ENCODE assay signal across 8 cellular contexts in genomic region chr6:136793348-136793747, GRCh38. TPM values are rescaled to one million over a fixed set of nuclear protein-coding genes. Genes with fewer than 3 reads are reported as not detected.
DNase-seq lines count a peak whose midpoint lies in the region; ATAC-seq and TF ChIP-seq lines count a peak whose summit lies in the region.

No MANE protein-coding gene starts in this region.

- ATAC-seq in GM19452 (IDR thresholded peaks at IDR 0.05; ENCODE audit: unreplicated experiment) = no peak
- no peak for ATAC-seq in GM18498 (IDR thresholded peaks at IDR 0.05; ENCODE audit: unreplicated experiment)

- peak overlapping the region; percentile 97 for H3K27ac Mint-ChIP-seq in T-helper 1 cell treated with Interleukin-12 subunit alpha and Interleukin-12 subunit beta and Interleukin-4 antibody, amounts not matched to agents 30 μg/mL and 1 μg/mL, for 36 hours

- no peak for TF ChIP-seq CTCF in SU-DHL-6 (IDR thresholded peaks at IDR 0.05; ENCODE audit: insufficient read depth, low read length, poor library complexity, severe bottlenecking)
- no peak for TF ChIP-seq CTCF in foreskin fibroblast (IDR thresholded peaks at IDR 0.05; ENCODE audit: low read depth, low read length)
- peak in 1 of 7 experiments; percentile 24 for TF ChIP-seq CTCF in stomach (IDR thresholded peaks at IDR 0.05)

- H3K4me3 ChIP-seq in SU-DHL-6 (ENCODE audit: insufficient read depth, low read length, poor library complexity, severe bottlenecking) = peak overlapping the region; percentile 74
- peak overlapping the region; percentile 94 to 95 for H3K4me3 ChIP-seq in foreskin fibroblast (ENCODE audit: low read depth in 1 of 2, low read length in 2 of 2)
- peak overlapping the region; percentile 72 to 94 (median 90) for H3K4me3 ChIP-seq in stomach

- no peaks in the 10 kb centered on the region; the same call in 1 of the 2 replicates for H4K20me1 ChIP-seq in SU-DHL-6 (ENCODE audit: low read depth, low read length)

- H3K36me3 ChIP-seq in SU-DHL-6 (ENCODE audit: low read length) (no peaks in the 10 kb centered on the region), stomach (no peaks in the 10 kb centered on the region)

- no peaks in the 10 kb centered on the region for H3K27me3 ChIP-seq in SU-DHL-6 (ENCODE audit: low read length)
- no peaks in the 10 kb centered on the region for H3K27me3 ChIP-seq in stomach

- H3K27ac ChIP-seq in SU-DHL-6 (ENCODE audit: low read depth, low read length) (no peak overlapping the region), stomach (peak overlapping the region; percentile 96 to 99 (median 98))

- H3K27me3 Mint-ChIP-seq in T-helper 1 cell treated with Interleukin-12 subunit alpha and Interleukin-12 subunit beta and Interleukin-4 antibody, amounts not matched to agents 30 μg/mL and 1 μg/mL, for 36 hours (ENCODE audit: low read depth) = peaks cover 6% of the 10 kb centered on the region

- H2AFZ ChIP-seq in SU-DHL-6 (ENCODE audit: low read depth, low read length, severe bottlenecking) = peak overlapping the region; percentile 97

- peaks cover 21% of the 10 kb centered on the region for H3K4me1 Mint-ChIP-seq in T-helper 1 cell treated with Interleukin-12 subunit alpha and Interleukin-12 subunit beta and Interleukin-4 antibody, amounts not matched to agents 30 μg/mL and 1 μg/mL, for 36 hours (ENCODE audit: low read depth)

- H3K9ac ChIP-seq in SU-DHL-6 (ENCODE audit: low read length) = peak overlapping the region; percentile 73

- H3K9me3 ChIP-seq in SU-DHL-6 (ENCODE audit: insufficient read depth, low read length) = no peaks in the 10 kb centered on the region
- no peaks in the 10 kb centered on the region for H3K9me3 ChIP-seq in stomach

- peaks cover 22 to 34% (median 30%) of the 10 kb centered on the region in 4 donors for H3K4me1 ChIP-seq in stomach

- no peaks in the 10 kb centered on the region for H3K9me2 ChIP-seq in SU-DHL-6 (replicated peaks; ENCODE audit: insufficient read depth, low read length)

- H3K9me3 Mint-ChIP-seq in T-helper 1 cell treated with Interleukin-12 subunit alpha and Interleukin-12 subunit beta and Interleukin-4 antibody, amounts not matched to agents 30 μg/mL and 1 μg/mL, for 36 hours = no peaks in the 10 kb centered on the region

- H3F3A ChIP-seq in SU-DHL-6 (ENCODE audit: insufficient read depth) = peaks cover 13% of the 10 kb centered on the region; the same call in 1 of the 2 replicates

- intact Hi-C loops in stomach (cut with DNase I; ENCODE audit: low total_unique reads) = no loop called here

- DNase-seq in T-helper 1 cell (no peak), foreskin fibroblast (no peak), stomach (no peak), DMS 273 (lab: John Stamatoyannopoulos, UW; ENCODE audit: unreplicated experiment) (no peak)

- no peaks in the 10 kb centered on the region for H3K79me2 ChIP-seq in SU-DHL-6 (ENCODE audit: insufficient read depth, low read length)

- TF ChIP-seq EP300 in stomach (IDR thresholded peaks at IDR 0.05) = no peak

- TF ChIP-seq POLR2A in stomach (IDR thresholded peaks at IDR 0.05) = no peak

- WGBS in stomach, 5 donors = 15 to 24% (median 17%) methylated on average over 8 of the region's 8 CpGs

- H3K4me2 ChIP-seq in SU-DHL-6 (ENCODE audit: low read depth, low read length, poor library complexity, severe bottlenecking) = peak overlapping the region; percentile 66

- H3K4me3 Mint-ChIP-seq in T-helper 1 cell treated with Interleukin-12 subunit alpha and Interleukin-12 subunit beta and Interleukin-4 antibody, amounts not matched to agents 30 μg/mL and 1 μg/mL, for 36 hours = peak overlapping the region; percentile 97

- H3K36me3 Mint-ChIP-seq in T-helper 1 cell treated with Interleukin-12 subunit alpha and Interleukin-12 subunit beta and Interleukin-4 antibody, amounts not matched to agents 30 μg/mL and 1 μg/mL, for 36 hours (ENCODE audit: low read depth) = peaks cover 13% of the 10 kb centered on the region

RNA-seq across cellular contexts. Expression of gene MAP3K5, which starts 1.1 kb away (rescaled TPM):
- total RNA-seq in stomach = 10 to 100 TPM; 23.2 to 40.3 (median 24.5) TPM
- polyA plus RNA-seq in stomach = 10 to 100 TPM in 2 of 3 donors, 1 to 10 TPM in 1; 4.9 to 12.5 (median 12.4) TPM

RNA-seq across cellular contexts. Expression of gene PEX7, which starts 29.0 kb away (rescaled TPM):
- total RNA-seq in stomach = 10 to 100 TPM in 3 of 5 donors, 1 to 10 TPM in 1, not detected in 1; 2.7 to 38.5 (median 18.1) TPM
- polyA plus RNA-seq in stomach = 10 to 100 TPM in 2 of 3 donors, 1 to 10 TPM in 1; 7.3 to 21.5 (median 14.6) TPM
